In the genomic region with DNA sequence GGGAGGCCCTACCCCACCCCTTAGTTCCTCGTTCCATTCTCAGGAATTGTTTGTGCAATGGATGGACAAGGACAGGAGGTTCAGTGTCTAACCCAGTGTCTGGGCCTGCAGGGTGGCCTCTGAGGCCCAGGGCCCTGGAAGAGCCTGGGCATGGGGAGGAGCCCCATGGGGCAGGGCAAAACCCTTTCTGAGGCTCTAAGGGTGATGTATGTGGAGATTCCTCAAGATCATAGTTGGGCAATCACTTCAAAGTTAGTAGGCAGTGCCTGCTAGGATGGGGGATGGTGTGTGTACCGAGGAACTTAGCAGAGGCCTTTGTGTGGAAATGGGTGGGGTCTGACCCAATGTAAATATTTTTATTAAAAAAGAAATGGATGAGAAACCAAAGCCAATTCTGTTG, we compare ENCODE assay signal across 1 cellular context.
TF ChIP-seq lines count a peak whose summit lies in the region.

No MANE protein-coding gene starts in this region.

TF ChIP-seq in HepG2, 621 proteins besides CTCF, POLR2A, EP300 and RAD21 (continues in another document):
- TF ChIP-seq, protein P1, sequence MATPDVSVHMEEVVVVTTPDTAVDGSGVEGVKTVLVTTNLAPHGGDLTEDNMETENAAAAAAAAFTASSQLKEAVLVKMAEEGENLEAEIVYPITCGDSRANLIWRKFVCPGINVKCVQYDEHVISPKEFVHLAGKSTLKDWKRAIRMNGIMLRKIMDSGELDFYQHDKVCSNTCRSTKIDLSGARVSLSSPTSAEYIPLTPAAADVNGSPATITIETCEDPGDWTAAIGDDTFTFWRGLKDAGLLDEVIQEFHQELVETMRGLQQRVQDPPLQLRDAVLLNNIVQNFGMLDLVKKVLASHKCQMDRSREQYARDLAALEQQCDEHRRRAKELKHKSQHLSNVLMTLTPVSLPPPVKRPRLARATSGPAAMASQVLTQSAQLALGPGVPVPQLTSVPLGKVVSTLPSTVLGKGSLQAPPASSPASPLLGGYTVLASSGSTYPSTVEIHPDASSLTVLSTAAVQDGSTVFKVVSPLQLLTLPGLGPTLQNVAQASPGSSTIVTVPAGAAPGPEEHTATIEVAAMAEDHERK (CRISPR knock-in tag; IDR thresholded peaks at IDR 0.05; ENCODE audit: low read depth), result no peak
- TF ChIP-seq ZNF569 (CRISPR knock-in tag; IDR thresholded peaks at IDR 0.05; ENCODE audit: borderline replicate concordance), result no peak
- TF ChIP-seq, protein P2, sequence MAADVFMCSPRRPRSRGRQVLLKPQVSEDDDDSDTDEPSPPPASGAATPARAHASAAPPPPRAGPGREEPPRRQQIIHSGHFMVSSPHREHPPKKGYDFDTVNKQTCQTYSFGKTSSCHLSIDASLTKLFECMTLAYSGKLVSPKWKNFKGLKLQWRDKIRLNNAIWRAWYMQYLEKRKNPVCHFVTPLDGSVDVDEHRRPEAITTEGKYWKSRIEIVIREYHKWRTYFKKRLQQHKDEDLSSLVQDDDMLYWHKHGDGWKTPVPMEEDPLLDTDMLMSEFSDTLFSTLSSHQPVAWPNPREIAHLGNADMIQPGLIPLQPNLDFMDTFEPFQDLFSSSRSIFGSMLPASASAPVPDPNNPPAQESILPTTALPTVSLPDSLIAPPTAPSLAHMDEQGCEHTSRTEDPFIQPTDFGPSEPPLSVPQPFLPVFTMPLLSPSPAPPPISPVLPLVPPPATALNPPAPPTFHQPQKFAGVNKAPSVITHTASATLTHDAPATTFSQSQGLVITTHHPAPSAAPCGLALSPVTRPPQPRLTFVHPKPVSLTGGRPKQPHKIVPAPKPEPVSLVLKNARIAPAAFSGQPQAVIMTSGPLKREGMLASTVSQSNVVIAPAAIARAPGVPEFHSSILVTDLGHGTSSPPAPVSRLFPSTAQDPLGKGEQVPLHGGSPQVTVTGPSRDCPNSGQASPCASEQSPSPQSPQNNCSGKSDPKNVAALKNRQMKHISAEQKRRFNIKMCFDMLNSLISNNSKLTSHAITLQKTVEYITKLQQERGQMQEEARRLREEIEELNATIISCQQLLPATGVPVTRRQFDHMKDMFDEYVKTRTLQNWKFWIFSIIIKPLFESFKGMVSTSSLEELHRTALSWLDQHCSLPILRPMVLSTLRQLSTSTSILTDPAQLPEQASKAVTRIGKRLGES (CRISPR knock-in tag; IDR thresholded peaks at IDR 0.05; ENCODE audit: borderline replicate concordance), result no peak
- TF ChIP-seq, protein P3, sequence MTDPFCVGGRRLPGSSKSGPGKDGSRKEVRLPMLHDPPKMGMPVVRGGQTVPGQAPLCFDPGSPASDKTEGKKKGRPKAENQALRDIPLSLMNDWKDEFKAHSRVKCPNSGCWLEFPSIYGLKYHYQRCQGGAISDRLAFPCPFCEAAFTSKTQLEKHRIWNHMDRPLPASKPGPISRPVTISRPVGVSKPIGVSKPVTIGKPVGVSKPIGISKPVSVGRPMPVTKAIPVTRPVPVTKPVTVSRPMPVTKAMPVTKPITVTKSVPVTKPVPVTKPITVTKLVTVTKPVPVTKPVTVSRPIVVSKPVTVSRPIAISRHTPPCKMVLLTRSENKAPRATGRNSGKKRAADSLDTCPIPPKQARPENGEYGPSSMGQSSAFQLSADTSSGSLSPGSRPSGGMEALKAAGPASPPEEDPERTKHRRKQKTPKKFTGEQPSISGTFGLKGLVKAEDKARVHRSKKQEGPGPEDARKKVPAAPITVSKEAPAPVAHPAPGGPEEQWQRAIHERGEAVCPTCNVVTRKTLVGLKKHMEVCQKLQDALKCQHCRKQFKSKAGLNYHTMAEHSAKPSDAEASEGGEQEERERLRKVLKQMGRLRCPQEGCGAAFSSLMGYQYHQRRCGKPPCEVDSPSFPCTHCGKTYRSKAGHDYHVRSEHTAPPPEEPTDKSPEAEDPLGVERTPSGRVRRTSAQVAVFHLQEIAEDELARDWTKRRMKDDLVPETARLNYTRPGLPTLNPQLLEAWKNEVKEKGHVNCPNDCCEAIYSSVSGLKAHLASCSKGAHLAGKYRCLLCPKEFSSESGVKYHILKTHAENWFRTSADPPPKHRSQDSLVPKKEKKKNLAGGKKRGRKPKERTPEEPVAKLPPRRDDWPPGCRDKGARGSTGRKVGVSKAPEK (CRISPR knock-in tag; IDR thresholded peaks at IDR 0.05; ENCODE audit: borderline replicate concordance), result no peak
- TF ChIP-seq, protein P4, sequence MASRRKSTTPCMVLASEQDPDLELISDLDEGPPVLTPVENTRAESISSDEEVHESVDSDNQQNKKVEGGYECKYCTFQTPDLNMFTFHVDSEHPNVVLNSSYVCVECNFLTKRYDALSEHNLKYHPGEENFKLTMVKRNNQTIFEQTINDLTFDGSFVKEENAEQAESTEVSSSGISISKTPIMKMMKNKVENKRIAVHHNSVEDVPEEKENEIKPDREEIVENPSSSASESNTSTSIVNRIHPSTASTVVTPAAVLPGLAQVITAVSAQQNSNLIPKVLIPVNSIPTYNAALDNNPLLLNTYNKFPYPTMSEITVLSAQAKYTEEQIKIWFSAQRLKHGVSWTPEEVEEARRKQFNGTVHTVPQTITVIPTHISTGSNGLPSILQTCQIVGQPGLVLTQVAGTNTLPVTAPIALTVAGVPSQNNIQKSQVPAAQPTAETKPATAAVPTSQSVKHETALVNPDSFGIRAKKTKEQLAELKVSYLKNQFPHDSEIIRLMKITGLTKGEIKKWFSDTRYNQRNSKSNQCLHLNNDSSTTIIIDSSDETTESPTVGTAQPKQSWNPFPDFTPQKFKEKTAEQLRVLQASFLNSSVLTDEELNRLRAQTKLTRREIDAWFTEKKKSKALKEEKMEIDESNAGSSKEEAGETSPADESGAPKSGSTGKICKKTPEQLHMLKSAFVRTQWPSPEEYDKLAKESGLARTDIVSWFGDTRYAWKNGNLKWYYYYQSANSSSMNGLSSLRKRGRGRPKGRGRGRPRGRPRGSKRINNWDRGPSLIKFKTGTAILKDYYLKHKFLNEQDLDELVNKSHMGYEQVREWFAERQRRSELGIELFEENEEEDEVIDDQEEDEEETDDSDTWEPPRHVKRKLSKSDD (CRISPR knock-in tag; IDR thresholded peaks at IDR 0.05; ENCODE audit: low read depth), result no peak
- no peak for TF ChIP-seq ZFP41 (CRISPR knock-in tag; IDR thresholded peaks at IDR 0.05; ENCODE audit: borderline replicate concordance)
- no peak for TF ChIP-seq ZNF343 (CRISPR knock-in tag; IDR thresholded peaks at IDR 0.05)
- TF ChIP-seq FOXP1 (IDR thresholded peaks at IDR 0.05), result no peak
- TF ChIP-seq FOXP1 (CRISPR knock-in tag; IDR thresholded peaks at IDR 0.05), result peak; percentile 14; the same call in 1 of the 2 replicates
- TF ChIP-seq, protein P5, sequence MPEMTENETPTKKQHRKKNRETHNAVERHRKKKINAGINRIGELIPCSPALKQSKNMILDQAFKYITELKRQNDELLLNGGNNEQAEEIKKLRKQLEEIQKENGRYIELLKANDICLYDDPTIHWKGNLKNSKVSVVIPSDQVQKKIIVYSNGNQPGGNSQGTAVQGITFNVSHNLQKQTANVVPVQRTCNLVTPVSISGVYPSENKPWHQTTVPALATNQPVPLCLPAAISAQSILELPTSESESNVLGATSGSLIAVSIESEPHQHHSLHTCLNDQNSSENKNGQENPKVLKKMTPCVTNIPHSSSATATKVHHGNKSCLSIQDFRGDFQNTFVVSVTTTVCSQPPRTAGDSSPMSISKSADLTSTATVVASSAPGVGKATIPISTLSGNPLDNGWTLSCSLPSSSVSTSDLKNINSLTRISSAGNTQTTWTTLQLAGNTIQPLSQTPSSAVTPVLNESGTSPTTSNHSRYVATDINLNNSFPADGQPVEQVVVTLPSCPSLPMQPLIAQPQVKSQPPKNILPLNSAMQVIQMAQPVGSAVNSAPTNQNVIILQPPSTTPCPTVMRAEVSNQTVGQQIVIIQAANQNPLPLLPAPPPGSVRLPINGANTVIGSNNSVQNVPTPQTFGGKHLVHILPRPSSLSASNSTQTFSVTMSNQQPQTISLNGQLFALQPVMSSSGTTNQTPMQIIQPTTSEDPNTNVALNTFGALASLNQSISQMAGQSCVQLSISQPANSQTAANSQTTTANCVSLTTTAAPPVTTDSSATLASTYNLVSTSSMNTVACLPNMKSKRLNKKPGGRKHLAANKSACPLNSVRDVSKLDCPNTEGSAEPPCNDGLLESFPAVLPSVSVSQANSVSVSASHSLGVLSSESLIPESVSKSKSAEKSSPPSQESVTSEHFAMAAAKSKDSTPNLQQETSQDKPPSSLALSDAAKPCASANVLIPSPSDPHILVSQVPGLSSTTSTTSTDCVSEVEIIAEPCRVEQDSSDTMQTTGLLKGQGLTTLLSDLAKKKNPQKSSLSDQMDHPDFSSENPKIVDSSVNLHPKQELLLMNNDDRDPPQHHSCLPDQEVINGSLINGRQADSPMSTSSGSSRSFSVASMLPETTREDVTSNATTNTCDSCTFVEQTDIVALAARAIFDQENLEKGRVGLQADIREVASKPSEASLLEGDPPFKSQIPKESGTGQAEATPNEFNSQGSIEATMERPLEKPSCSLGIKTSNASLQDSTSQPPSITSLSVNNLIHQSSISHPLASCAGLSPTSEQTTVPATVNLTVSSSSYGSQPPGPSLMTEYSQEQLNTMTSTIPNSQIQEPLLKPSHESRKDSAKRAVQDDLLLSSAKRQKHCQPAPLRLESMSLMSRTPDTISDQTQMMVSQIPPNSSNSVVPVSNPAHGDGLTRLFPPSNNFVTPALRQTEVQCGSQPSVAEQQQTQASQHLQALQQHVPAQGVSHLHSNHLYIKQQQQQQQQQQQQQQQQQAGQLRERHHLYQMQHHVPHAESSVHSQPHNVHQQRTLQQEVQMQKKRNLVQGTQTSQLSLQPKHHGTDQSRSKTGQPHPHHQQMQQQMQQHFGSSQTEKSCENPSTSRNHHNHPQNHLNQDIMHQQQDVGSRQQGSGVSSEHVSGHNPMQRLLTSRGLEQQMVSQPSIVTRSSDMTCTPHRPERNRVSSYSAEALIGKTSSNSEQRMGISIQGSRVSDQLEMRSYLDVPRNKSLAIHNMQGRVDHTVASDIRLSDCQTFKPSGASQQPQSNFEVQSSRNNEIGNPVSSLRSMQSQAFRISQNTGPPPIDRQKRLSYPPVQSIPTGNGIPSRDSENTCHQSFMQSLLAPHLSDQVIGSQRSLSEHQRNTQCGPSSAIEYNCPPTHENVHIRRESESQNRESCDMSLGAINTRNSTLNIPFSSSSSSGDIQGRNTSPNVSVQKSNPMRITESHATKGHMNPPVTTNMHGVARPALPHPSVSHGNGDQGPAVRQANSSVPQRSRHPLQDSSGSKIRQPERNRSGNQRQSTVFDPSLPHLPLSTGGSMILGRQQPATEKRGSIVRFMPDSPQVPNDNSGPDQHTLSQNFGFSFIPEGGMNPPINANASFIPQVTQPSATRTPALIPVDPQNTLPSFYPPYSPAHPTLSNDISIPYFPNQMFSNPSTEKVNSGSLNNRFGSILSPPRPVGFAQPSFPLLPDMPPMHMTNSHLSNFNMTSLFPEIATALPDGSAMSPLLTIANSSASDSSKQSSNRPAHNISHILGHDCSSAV (CRISPR knock-in tag; IDR thresholded peaks at IDR 0.05; ENCODE audit: borderline replicate concordance), result no peak
- TF ChIP-seq, protein P6, sequence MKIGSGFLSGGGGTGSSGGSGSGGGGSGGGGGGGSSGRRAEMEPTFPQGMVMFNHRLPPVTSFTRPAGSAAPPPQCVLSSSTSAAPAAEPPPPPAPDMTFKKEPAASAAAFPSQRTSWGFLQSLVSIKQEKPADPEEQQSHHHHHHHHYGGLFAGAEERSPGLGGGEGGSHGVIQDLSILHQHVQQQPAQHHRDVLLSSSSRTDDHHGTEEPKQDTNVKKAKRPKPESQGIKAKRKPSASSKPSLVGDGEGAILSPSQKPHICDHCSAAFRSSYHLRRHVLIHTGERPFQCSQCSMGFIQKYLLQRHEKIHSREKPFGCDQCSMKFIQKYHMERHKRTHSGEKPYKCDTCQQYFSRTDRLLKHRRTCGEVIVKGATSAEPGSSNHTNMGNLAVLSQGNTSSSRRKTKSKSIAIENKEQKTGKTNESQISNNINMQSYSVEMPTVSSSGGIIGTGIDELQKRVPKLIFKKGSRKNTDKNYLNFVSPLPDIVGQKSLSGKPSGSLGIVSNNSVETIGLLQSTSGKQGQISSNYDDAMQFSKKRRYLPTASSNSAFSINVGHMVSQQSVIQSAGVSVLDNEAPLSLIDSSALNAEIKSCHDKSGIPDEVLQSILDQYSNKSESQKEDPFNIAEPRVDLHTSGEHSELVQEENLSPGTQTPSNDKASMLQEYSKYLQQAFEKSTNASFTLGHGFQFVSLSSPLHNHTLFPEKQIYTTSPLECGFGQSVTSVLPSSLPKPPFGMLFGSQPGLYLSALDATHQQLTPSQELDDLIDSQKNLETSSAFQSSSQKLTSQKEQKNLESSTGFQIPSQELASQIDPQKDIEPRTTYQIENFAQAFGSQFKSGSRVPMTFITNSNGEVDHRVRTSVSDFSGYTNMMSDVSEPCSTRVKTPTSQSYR (CRISPR knock-in tag; IDR thresholded peaks at IDR 0.05; ENCODE audit: borderline replicate concordance), result peak; percentile 87
- TF ChIP-seq CEBPG (CRISPR knock-in tag; IDR thresholded peaks at IDR 0.05), result peak; percentile 50; the same call in 1 of the 2 replicates
- no peak for TF ChIP-seq RCOR2 (CRISPR knock-in tag; IDR thresholded peaks at IDR 0.05)
- TF ChIP-seq, protein P7, sequence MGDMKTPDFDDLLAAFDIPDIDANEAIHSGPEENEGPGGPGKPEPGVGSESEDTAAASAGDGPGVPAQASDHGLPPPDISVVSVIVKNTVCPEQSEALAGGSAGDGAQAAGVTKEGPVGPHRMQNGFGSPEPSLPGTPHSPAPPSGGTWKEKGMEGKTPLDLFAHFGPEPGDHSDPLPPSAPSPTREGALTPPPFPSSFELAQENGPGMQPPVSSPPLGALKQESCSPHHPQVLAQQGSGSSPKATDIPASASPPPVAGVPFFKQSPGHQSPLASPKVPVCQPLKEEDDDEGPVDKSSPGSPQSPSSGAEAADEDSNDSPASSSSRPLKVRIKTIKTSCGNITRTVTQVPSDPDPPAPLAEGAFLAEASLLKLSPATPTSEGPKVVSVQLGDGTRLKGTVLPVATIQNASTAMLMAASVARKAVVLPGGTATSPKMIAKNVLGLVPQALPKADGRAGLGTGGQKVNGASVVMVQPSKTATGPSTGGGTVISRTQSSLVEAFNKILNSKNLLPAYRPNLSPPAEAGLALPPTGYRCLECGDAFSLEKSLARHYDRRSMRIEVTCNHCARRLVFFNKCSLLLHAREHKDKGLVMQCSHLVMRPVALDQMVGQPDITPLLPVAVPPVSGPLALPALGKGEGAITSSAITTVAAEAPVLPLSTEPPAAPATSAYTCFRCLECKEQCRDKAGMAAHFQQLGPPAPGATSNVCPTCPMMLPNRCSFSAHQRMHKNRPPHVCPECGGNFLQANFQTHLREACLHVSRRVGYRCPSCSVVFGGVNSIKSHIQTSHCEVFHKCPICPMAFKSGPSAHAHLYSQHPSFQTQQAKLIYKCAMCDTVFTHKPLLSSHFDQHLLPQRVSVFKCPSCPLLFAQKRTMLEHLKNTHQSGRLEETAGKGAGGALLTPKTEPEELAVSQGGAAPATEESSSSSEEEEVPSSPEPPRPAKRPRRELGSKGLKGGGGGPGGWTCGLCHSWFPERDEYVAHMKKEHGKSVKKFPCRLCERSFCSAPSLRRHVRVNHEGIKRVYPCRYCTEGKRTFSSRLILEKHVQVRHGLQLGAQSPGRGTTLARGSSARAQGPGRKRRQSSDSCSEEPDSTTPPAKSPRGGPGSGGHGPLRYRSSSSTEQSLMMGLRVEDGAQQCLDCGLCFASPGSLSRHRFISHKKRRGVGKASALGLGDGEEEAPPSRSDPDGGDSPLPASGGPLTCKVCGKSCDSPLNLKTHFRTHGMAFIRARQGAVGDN (CRISPR knock-in tag; IDR thresholded peaks at IDR 0.05), result peak; percentile 21; the same call in 1 of the 2 replicates
- no peak for TF ChIP-seq ZNF775 (CRISPR knock-in tag; IDR thresholded peaks at IDR 0.05; ENCODE audit: borderline replicate concordance)
- no peak for TF ChIP-seq ZNF282 (IDR thresholded peaks at IDR 0.05; ENCODE audit: partially characterized antibody)
- TF ChIP-seq NFYB (CRISPR knock-in tag; IDR thresholded peaks at IDR 0.05), result no peak
- TF ChIP-seq PHB2 (IDR thresholded peaks at IDR 0.05; ENCODE audit: partially characterized antibody), result no peak
- TF ChIP-seq GATAD2A (CRISPR knock-in tag; IDR thresholded peaks at IDR 0.05), result peak; percentile 72
- no peak for TF ChIP-seq HNF4A (CRISPR knock-in tag; IDR thresholded peaks at IDR 0.05)
